Comparison of ENCODE assay signal across 7 cellular contexts in the genomic region with DNA sequence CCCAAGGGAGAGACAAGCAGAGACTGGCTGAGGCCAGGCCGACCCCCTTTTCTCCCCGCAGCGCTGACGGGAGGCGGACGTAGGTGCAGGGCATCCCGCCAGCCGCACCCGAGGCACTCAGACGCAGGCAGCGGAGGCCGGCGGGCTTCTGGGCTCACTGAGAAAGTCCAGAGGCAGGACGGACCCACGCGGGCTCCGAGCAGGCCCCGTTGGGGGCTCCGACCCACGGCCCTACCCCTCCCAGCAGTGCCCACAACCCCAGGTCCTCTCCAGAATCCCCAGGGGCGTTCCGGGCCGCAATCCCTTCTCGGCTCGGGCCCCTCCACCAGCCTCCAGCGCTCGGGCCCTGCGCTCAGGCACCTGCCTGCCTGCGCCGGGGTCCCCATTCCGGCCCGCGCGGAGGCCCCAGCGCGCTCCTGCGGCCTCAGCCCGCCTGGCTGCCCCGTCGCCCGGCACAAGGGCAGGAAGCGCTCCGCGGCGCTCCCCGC. TPM values are rescaled to one million over a fixed set of nuclear protein-coding genes. Genes with fewer than 3 reads are reported as not detected.
DNase-seq lines count a peak whose midpoint lies in the region; ATAC-seq lines count a peak whose summit lies in the region.

No MANE protein-coding gene starts in this region.

- DNase-seq in NCI-H1930 (lab: John Stamatoyannopoulos, UW) (peak; percentile 18 to 45), lung microvascular endothelial cell (ENCODE audit: low read depth in 2 of 2) (peak; percentile 77 to 78)
- DNase-seq in activated CD4-positive, alpha-beta T cell treated with anti-CD3 and anti-CD28 coated beads, Interleukin-2, amount 10 ng/mL, durations not matched to agents 24 days and 14 days: peak; percentile 85
- peak; percentile 29 for DNase-seq in effector CD8-positive, alpha-beta T cell (lab: John Stamatoyannopoulos, UW)
- peak; percentile 24 for DNase-seq in stimulated activated CD8-positive, alpha-beta memory T cell treated with anti-CD3 and anti-CD28 coated beads, Interleukin-15, amount 100 ng/mL, for 24 hours (ENCODE audit: low read depth)

- peak overlapping the region; percentile 87 for H3K27ac Mint-ChIP-seq in activated CD4-positive, alpha-beta T cell treated with anti-CD3 and anti-CD28 coated beads, Interleukin-2, amount 10 ng/mL, durations not matched to agents 24 days and 14 days

- H3K9me3 Mint-ChIP-seq in activated CD4-positive, alpha-beta T cell treated with anti-CD3 and anti-CD28 coated beads, Interleukin-2, amount 10 ng/mL, durations not matched to agents 24 days and 14 days: no peaks in the 10 kb centered on the region

- peak overlapping the region; percentile 96 for H3K4me3 Mint-ChIP-seq in activated CD4-positive, alpha-beta T cell treated with anti-CD3 and anti-CD28 coated beads, Interleukin-2, amount 10 ng/mL, durations not matched to agents 24 days and 14 days

- H3K36me3 Mint-ChIP-seq in activated CD4-positive, alpha-beta T cell treated with anti-CD3 and anti-CD28 coated beads, Interleukin-2, amount 10 ng/mL, durations not matched to agents 24 days and 14 days (ENCODE audit: low read depth): peaks cover 27% of the 10 kb centered on the region

- intact Hi-C loops in activated CD4-positive, alpha-beta T cell treated with anti-CD3 and anti-CD28 coated beads, Interleukin-2, amount 10 ng/mL, durations not matched to agents 24 days and 14 days (cut with micrococcal nuclease): loop anchor here (1.0 to 5.0 kb wide), 4 partner anchors 32 to 1130 kb away; partner anchors contain the start of genes C5orf22, DROSHA and TARS1

- no peaks in the 10 kb centered on the region for H3K27me3 Mint-ChIP-seq in activated CD4-positive, alpha-beta T cell treated with anti-CD3 and anti-CD28 coated beads, Interleukin-2, amount 10 ng/mL, durations not matched to agents 24 days and 14 days

- peak; percentile 36 for ATAC-seq in GM18502 (IDR thresholded peaks at IDR 0.05; ENCODE audit: poor library complexity, unreplicated experiment)
- ATAC-seq in HG02759 (IDR thresholded peaks at IDR 0.05; ENCODE audit: unreplicated experiment): peak; percentile 31

- H3K4me1 Mint-ChIP-seq in activated CD4-positive, alpha-beta T cell treated with anti-CD3 and anti-CD28 coated beads, Interleukin-2, amount 10 ng/mL, durations not matched to agents 24 days and 14 days: peaks cover 28% of the 10 kb centered on the region

RNA-seq across cellular contexts. Expression of gene MTMR12, which starts 0.5 kb away (rescaled TPM):
- 26.5 and 29.8 TPM in 2 replicates for total RNA-seq in activated CD4-positive, alpha-beta T cell treated with anti-CD3 and anti-CD28 coated beads, Interleukin-2, amount 10 ng/mL, durations not matched to agents 24 days and 14 days
- 19.4 and 26.8 TPM in 2 replicates for total RNA-seq in lung microvascular endothelial cell

Comparison
In these comparisons a context has a peak if more than half of its experiments do, and no peak if none do; other contexts are left out.
1. Peak in every context shown above with its lines: DNase-seq and ATAC-seq.
2. DNase-seq: peak in every context shown above with its lines; median percentile 85 in activated CD4-positive, alpha-beta T cell treated with anti-CD3 and anti-CD28 coated beads, Interleukin-2, amount 10 ng/mL, durations not matched to agents 24 days and 14 days; 78 in lung microvascular endothelial cell; 32 in NCI-H1930; 29 in effector CD8-positive, alpha-beta T cell; 24 in stimulated activated CD8-positive, alpha-beta memory T cell treated with anti-CD3 and anti-CD28 coated beads, Interleukin-15, amount 100 ng/mL, for 24 hours.